ENCODE assay signal across 8 cellular contexts in genomic region chr16:705748-706188, GRCh38. TPM values are rescaled to one million over a fixed set of nuclear protein-coding genes. Genes with fewer than 3 reads are reported as not detected.
A peak's percentile ranks its signal among the peaks of the same experiment; 100 is the strongest.
DNase-seq lines count a peak whose midpoint lies in the region; ATAC-seq lines count a peak whose summit lies in the region.

FBXL16 (minus strand) TSS chr16:705801; CDS start chr16:697405, 8,396 bp downstream.

- intact Hi-C loops in Right ventricle myocardium inferior (cut with DNase I) = no loop called here

- DNase-seq in COR-L47 (lab: John Stamatoyannopoulos, UW) = peak; percentile 84
- peak; percentile 65 for DNase-seq in NCI-H1092 treated with DMSO at 0.1 percent for 48 hours (lab: John Stamatoyannopoulos, UW)
- peak; percentile 74 for DNase-seq in astrocyte of the hippocampus (ENCODE audit: low read depth, low spot score)
- DNase-seq in midbrain (lab: John Stamatoyannopoulos, UW) = peak; percentile 74
- no peak for DNase-seq in SW 1271 (lab: John Stamatoyannopoulos, UW)
- DNase-seq in Right ventricle myocardium inferior (ENCODE audit: missing footprints) = no peak

- ATAC-seq in HG03135 (IDR thresholded peaks at IDR 0.05; ENCODE audit: unreplicated experiment) (no peak), HG03432 (IDR thresholded peaks at IDR 0.05; ENCODE audit: unreplicated experiment) (no peak), Right ventricle myocardium inferior (no peak)

RNA-seq across cellular contexts. Expression of gene FBXL16, which starts in this region (rescaled TPM):
- not detected for total RNA-seq in Right ventricle myocardium inferior

Comparison
In these comparisons a context has a peak if more than half of its experiments do, and no peak if none do; other contexts are left out.
1. DNase-seq: peak in COR-L47 (single experiment), NCI-H1092 treated with DMSO at 0.1 percent for 48 hours (single experiment), astrocyte of the hippocampus (single experiment) and midbrain (single experiment); none in SW 1271 (0 of 2) and Right ventricle myocardium inferior (single experiment).